8 cellular contexts compared by ENCODE assay signal in the genomic region with DNA sequence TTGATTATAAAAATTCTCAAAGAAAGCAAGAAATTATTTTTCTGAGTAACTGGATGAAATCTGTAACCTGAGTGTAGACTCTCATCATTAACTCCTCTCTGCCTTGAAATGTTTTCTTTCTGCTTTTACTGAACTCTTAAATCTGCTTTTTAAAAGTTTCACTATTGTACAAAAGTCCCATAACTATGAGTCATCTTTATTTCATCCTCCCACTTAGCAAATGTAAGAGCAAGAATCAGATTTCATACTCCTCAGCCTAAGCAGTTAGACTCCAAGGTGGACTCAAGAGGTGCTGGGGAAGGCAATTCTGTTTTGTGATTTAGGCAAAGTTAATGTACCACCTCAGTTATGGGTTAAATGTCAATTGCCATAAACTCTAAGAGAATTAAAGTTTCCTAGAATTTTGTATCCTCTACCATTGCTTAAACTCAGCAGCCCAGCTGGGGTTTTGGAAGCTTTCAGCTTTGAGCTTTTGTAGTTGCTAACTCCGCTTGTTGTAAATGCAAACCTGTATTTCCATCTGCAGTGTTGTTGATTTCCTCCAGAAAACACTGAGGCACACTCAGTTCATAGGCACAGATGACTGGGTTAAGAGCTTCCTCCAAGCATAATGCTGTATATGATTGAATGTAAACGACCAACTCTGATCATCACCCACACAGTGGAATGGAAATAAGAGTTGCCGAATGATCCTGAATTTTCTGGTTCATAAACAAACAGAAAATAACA.
DNase-seq lines count a peak whose midpoint lies in the region; ATAC-seq and TF ChIP-seq lines count a peak whose summit lies in the region.

No MANE protein-coding gene starts in this region.

- H3K27me3 ChIP-seq in heart right ventricle, result no peaks in the 10 kb centered on the region

- intact Hi-C loops in Right ventricle myocardium superior (cut with DNase I), result no loop called here
- intact Hi-C loops in heart right ventricle (cut with DNase I), result no loop called here

- TF ChIP-seq CTCF in heart right ventricle (IDR thresholded peaks at IDR 0.05) (no peak), brain (conservative IDR thresholded peaks at IDR 0.05) (no peak)

- no peaks in the 10 kb centered on the region for H3K9me3 Mint-ChIP-seq in brain
- H3K9me3 Mint-ChIP-seq in activated CD8-positive, alpha-beta memory T cell treated with anti-CD3 and anti-CD28 coated beads, Interleukin-2, amount 10 ng/mL, durations not matched to agents 7 days and 5 days (ENCODE audit: low read depth), result no peaks in the 10 kb centered on the region
- no peaks in the 10 kb centered on the region for H3K9me3 Mint-ChIP-seq in naive thymus-derived CD8-positive, alpha-beta T cell

- peaks cover 29% of the 10 kb centered on the region for H3K4me1 Mint-ChIP-seq in brain
- peaks cover 19% of the 10 kb centered on the region for H3K4me1 Mint-ChIP-seq in activated CD8-positive, alpha-beta memory T cell treated with anti-CD3 and anti-CD28 coated beads, Interleukin-2, amount 10 ng/mL, durations not matched to agents 7 days and 5 days
- peaks cover 16 to 46% (median 32%) of the 10 kb centered on the region in 4 donors for H3K4me1 Mint-ChIP-seq in naive thymus-derived CD8-positive, alpha-beta T cell

- H3K4me1 ChIP-seq in heart right ventricle, result peaks cover 0 to 20% (median 0%) of the 10 kb centered on the region in 9 donors

- peak overlapping the region in 3 of 5 experiments; percentile 13 to 57 (median 23) for H3K4me3 Mint-ChIP-seq in brain
- no peak overlapping the region for H3K4me3 Mint-ChIP-seq in activated CD8-positive, alpha-beta memory T cell treated with anti-CD3 and anti-CD28 coated beads, Interleukin-2, amount 10 ng/mL, durations not matched to agents 7 days and 5 days
- H3K4me3 Mint-ChIP-seq in naive thymus-derived CD8-positive, alpha-beta T cell, result no peak overlapping the region

- POLR2A ChIA-PET in naive thymus-derived CD8-positive, alpha-beta T cell (lab: Charles Lee), result no interaction called here

- H3K4me3 ChIP-seq in heart right ventricle, result peak overlapping the region in 1 of 10 donors; percentile 8

- H3K9me3 ChIP-seq in heart right ventricle, result no peaks in the 10 kb centered on the region

- peak; percentile 46 for ATAC-seq in Right ventricle myocardium superior (ENCODE audit: poor library complexity)
- ATAC-seq in heart right ventricle, result no peak
- peak; percentile 69 for ATAC-seq in HG03045 (IDR thresholded peaks at IDR 0.05; ENCODE audit: unreplicated experiment)
- no peak for ATAC-seq in activated CD8-positive, alpha-beta memory T cell treated with anti-CD3 and anti-CD28 coated beads, Interleukin-2, amount 10 ng/mL, durations not matched to agents 7 days and 5 days
- no peak for ATAC-seq in HG03457 (IDR thresholded peaks at IDR 0.05; ENCODE audit: unreplicated experiment)
- ATAC-seq in naive thymus-derived CD8-positive, alpha-beta T cell, result no peak

- H3K36me3 Mint-ChIP-seq in brain, result no peaks in the 10 kb centered on the region
- peaks cover 18% of the 10 kb centered on the region for H3K36me3 Mint-ChIP-seq in activated CD8-positive, alpha-beta memory T cell treated with anti-CD3 and anti-CD28 coated beads, Interleukin-2, amount 10 ng/mL, durations not matched to agents 7 days and 5 days
- H3K36me3 Mint-ChIP-seq in naive thymus-derived CD8-positive, alpha-beta T cell, result peaks cover 0 to 35% (median 0%) of the 10 kb centered on the region in 3 donors

- WGBS in heart right ventricle, 2 donors, result 71 to 77% methylated on average over 3 of the region's 3 CpGs

- peaks cover 3% of the 10 kb centered on the region for H3K27me3 Mint-ChIP-seq in brain
- H3K27me3 Mint-ChIP-seq in activated CD8-positive, alpha-beta memory T cell treated with anti-CD3 and anti-CD28 coated beads, Interleukin-2, amount 10 ng/mL, durations not matched to agents 7 days and 5 days, result no peaks in the 10 kb centered on the region
- H3K27me3 Mint-ChIP-seq in naive thymus-derived CD8-positive, alpha-beta T cell, result no peaks in the 10 kb centered on the region

- CTCF ChIA-PET in activated CD8-positive, alpha-beta memory T cell treated with anti-CD3 and anti-CD28 coated beads, Interleukin-2, amount 10 ng/mL, durations not matched to agents 7 days and 5 days (lab: Charles Lee), result no interaction called here

- no peaks in the 10 kb centered on the region for H3K36me3 ChIP-seq in heart right ventricle

- DNase-seq in Right ventricle myocardium superior (no peak), heart right ventricle (no peak), retina (no peak)
- DNase-seq in activated CD8-positive, alpha-beta memory T cell treated with anti-CD3 and anti-CD28 coated beads, Interleukin-2, amount 10 ng/mL, durations not matched to agents 7 days and 5 days, result no peak
- no peak for DNase-seq in naive thymus-derived CD8-positive, alpha-beta T cell

- H3K27ac ChIP-seq in heart right ventricle, result no peak overlapping the region

- peak overlapping the region; percentile 26 to 82 (median 57) for H3K27ac Mint-ChIP-seq in brain
- no peak overlapping the region for H3K27ac Mint-ChIP-seq in activated CD8-positive, alpha-beta memory T cell treated with anti-CD3 and anti-CD28 coated beads, Interleukin-2, amount 10 ng/mL, durations not matched to agents 7 days and 5 days
- H3K27ac Mint-ChIP-seq in naive thymus-derived CD8-positive, alpha-beta T cell, result peak overlapping the region in 3 of 10 donors; percentile 7 to 77 (median 59)

Comparison
In these comparisons a context has a peak if more than half of its experiments do, and no peak if none do; other contexts are left out.
1. ATAC-seq: peak in Right ventricle myocardium superior (single experiment) and HG03045 (single experiment); none in heart right ventricle (0 of 8), activated CD8-positive, alpha-beta memory T cell treated with anti-CD3 and anti-CD28 coated beads, Interleukin-2, amount 10 ng/mL, durations not matched to agents 7 days and 5 days (single experiment), HG03457 (single experiment) and naive thymus-derived CD8-positive, alpha-beta T cell (0 of 2).
2. H3K4me3 Mint-ChIP-seq: peak in brain (3 of 5); none in activated CD8-positive, alpha-beta memory T cell treated with anti-CD3 and anti-CD28 coated beads, Interleukin-2, amount 10 ng/mL, durations not matched to agents 7 days and 5 days (single experiment) and naive thymus-derived CD8-positive, alpha-beta T cell (0 of 10).